16 cellular contexts compared by ENCODE assay signal in the genomic region with DNA sequence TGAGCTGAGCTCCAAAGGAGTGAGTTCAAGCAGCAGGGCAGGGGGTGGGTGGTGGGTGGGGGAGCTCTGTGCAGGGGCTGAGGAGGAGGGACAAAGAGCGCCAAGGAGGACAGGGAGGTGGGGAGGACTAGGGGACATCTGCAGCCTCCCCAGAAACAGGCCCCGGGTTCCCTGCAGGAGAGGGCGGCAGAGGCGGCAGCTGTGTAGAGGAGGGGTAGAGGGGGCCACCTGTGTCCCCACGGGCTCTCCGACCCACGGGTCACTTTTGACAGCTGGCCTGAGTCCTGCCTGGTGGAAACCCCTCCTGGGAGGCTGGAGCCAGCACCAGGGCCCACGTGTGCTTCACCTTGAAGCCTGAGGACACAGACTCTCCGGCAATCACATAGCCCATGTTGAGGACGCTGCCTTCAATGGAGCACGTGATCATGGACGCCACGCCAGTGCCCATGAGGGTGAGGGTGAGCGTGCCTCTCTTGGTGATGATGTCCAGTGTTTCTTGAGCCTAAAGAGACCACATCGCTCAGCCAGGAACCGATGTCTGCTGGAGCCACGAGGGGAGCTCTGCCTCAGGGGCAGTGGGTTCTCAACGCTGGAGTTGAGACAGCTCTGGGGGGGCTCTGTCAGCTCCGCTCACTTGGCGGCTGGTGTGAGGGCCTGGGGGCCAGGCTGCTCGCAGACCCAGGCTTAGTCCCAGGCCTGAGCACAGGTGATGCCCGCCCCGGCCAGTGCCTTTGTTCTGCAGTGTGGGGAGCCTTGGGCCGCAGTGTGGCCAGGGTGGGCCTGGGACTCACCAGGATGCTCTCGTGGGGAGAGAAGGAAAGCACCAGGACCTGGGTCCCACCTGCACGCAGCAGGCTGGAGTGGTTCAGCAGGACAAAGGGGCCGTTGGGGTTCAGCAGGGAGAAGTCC. TPM values are rescaled to one million over a fixed set of nuclear protein-coding genes. Genes with fewer than 3 reads are reported as not detected.
DNase-seq lines count a peak whose midpoint lies in the region; TF ChIP-seq lines count a peak whose summit lies in the region.
"Had no signal": no experiment of that assay in that cellular context is flagged by ENCODE, and none has a peak within 500 bp of the region (broad histone marks: within the 10 kb centered on the region; RNA-seq: fewer than 3 reads in every experiment).

No MANE protein-coding gene starts in this region.

- 82% methylated on average over 20 of the region's 27 CpGs; no CpG with 5 or more reads in 1 of the 2 donors for WGBS in transverse colon (ENCODE audit: low coverage in 1 of 2), 2 donors

- H3K27ac ChIP-seq in transverse colon = no peak overlapping the region

- H3K4me3 Mint-ChIP-seq in activated CD4-positive, alpha-beta T cell treated with anti-CD3 and anti-CD28 coated beads, Interleukin-2, amount 10 ng/mL, durations not matched to agents 24 days and 14 days = no peak overlapping the region
- H3K4me3 Mint-ChIP-seq in activated CD4-positive, alpha-beta T cell treated with anti-CD3 and anti-CD28 coated beads, Interleukin-2, amount 10 ng/mL, durations not matched to agents 7 days and 5 days = no peak overlapping the region
- no peak overlapping the region for H3K4me3 Mint-ChIP-seq in glutamatergic neuron (ENCODE audit: unreplicated experiment)

- no peaks in the 10 kb centered on the region for H3K4me1 Mint-ChIP-seq in activated CD4-positive, alpha-beta T cell treated with anti-CD3 and anti-CD28 coated beads, Interleukin-2, amount 10 ng/mL, durations not matched to agents 24 days and 14 days
- no peaks in the 10 kb centered on the region for H3K4me1 Mint-ChIP-seq in activated CD4-positive, alpha-beta T cell treated with anti-CD3 and anti-CD28 coated beads, Interleukin-2, amount 10 ng/mL, durations not matched to agents 7 days and 5 days
- no peaks in the 10 kb centered on the region for H3K4me1 Mint-ChIP-seq in glutamatergic neuron (ENCODE audit: low read depth, unreplicated experiment)

- TF ChIP-seq EP300 in Ishikawa (IDR thresholded peaks at IDR 0.05; ENCODE audit: borderline replicate concordance) (no peak), transverse colon (IDR thresholded peaks at IDR 0.05; ENCODE audit: low read depth) (no peak)

- DNase-seq in activated CD4-positive, alpha-beta T cell treated with anti-CD3 and anti-CD28 coated beads, Interleukin-2, amount 10 ng/mL, durations not matched to agents 24 days and 14 days = peak; percentile 54
- DNase-seq in activated CD4-positive, alpha-beta T cell treated with anti-CD3 and anti-CD28 coated beads, Interleukin-2, amount 10 ng/mL, durations not matched to agents 7 days and 5 days = no peak
- DNase-seq in glutamatergic neuron (no peak), transverse colon (peak; percentile 5), erythroblast (lab: John Stamatoyannopoulos, UW) (no peak), SK-N-DZ (ENCODE audit: low spot score) (no peak)
- DNase-seq: BE2C, DMS79 treated with DMSO at 0.1 percent for 48 hours, NCI-H1105 treated with DMSO at 0.1 percent for 48 hours, NCI-H1694 treated with DMSO at 0.1 percent for 48 hours, NCI-H510A, NCI-H774, SHP77 treated with DMSO at 0.1 percent for 48 hours had no signal

- TF ChIP-seq POLR2A in transverse colon (IDR thresholded peaks at IDR 0.05) (no peak), erythroblast (IDR thresholded peaks at IDR 0.05; ENCODE audit: low read length) (no peak)

- no peaks in the 10 kb centered on the region for H3K27me3 Mint-ChIP-seq in activated CD4-positive, alpha-beta T cell treated with anti-CD3 and anti-CD28 coated beads, Interleukin-2, amount 10 ng/mL, durations not matched to agents 24 days and 14 days
- H3K27me3 Mint-ChIP-seq in activated CD4-positive, alpha-beta T cell treated with anti-CD3 and anti-CD28 coated beads, Interleukin-2, amount 10 ng/mL, durations not matched to agents 7 days and 5 days = no peaks in the 10 kb centered on the region
- no peaks in the 10 kb centered on the region for H3K27me3 Mint-ChIP-seq in glutamatergic neuron (ENCODE audit: unreplicated experiment)

- in situ Hi-C loops in transverse colon (cut with MboI; ENCODE audit: low pct_ligation_motif_present in 1 of 4, low pct_unique_long_range_greater_than_20kb in 1 of 4, low sequenced_read_pairs in 3 of 4) = no loop called here

- POLR2A ChIA-PET in activated CD4-positive, alpha-beta T cell treated with anti-CD3 and anti-CD28 coated beads, Interleukin-2, amount 10 ng/mL, durations not matched to agents 7 days and 5 days (lab: Charles Lee) = no interaction called here

- no peak for TF ChIP-seq RAD21 in Ishikawa (IDR thresholded peaks at IDR 0.05; ENCODE audit: low read depth)

- H3K27ac Mint-ChIP-seq in activated CD4-positive, alpha-beta T cell treated with anti-CD3 and anti-CD28 coated beads, Interleukin-2, amount 10 ng/mL, durations not matched to agents 24 days and 14 days = no peak overlapping the region
- H3K27ac Mint-ChIP-seq in activated CD4-positive, alpha-beta T cell treated with anti-CD3 and anti-CD28 coated beads, Interleukin-2, amount 10 ng/mL, durations not matched to agents 7 days and 5 days = no peak overlapping the region
- H3K27ac Mint-ChIP-seq in glutamatergic neuron (ENCODE audit: unreplicated experiment) = peak overlapping the region; percentile 22

- H3K9me3 ChIP-seq in transverse colon = no peaks in the 10 kb centered on the region
- H3K9me3 ChIP-seq: BE2C had no signal

- no peak overlapping the region for H3K4me3 ChIP-seq in transverse colon

- intact Hi-C loops in activated CD4-positive, alpha-beta T cell treated with anti-CD3 and anti-CD28 coated beads, Interleukin-2, amount 10 ng/mL, durations not matched to agents 24 days and 14 days (cut with micrococcal nuclease) = no loop called here
- intact Hi-C loops in transverse colon (cut with DNase I; ENCODE audit: low total_unique reads) = no loop called here

- H3K4me1 ChIP-seq in transverse colon = peaks cover 3 to 14% (median 11%) of the 10 kb centered on the region in 4 donors
- H3K4me1 ChIP-seq: BE2C had no signal

- H3K27me3 ChIP-seq in transverse colon = no peaks in the 10 kb centered on the region
- H3K27me3 ChIP-seq: BE2C had no signal

- H3K9me3 Mint-ChIP-seq in activated CD4-positive, alpha-beta T cell treated with anti-CD3 and anti-CD28 coated beads, Interleukin-2, amount 10 ng/mL, durations not matched to agents 24 days and 14 days = no peaks in the 10 kb centered on the region
- H3K9me3 Mint-ChIP-seq in activated CD4-positive, alpha-beta T cell treated with anti-CD3 and anti-CD28 coated beads, Interleukin-2, amount 10 ng/mL, durations not matched to agents 7 days and 5 days = no peaks in the 10 kb centered on the region
- peaks cover 2% of the 10 kb centered on the region for H3K9me3 Mint-ChIP-seq in glutamatergic neuron (ENCODE audit: unreplicated experiment)

- H3K36me3 Mint-ChIP-seq in activated CD4-positive, alpha-beta T cell treated with anti-CD3 and anti-CD28 coated beads, Interleukin-2, amount 10 ng/mL, durations not matched to agents 24 days and 14 days (ENCODE audit: low read depth) = no peaks in the 10 kb centered on the region
- H3K36me3 Mint-ChIP-seq in activated CD4-positive, alpha-beta T cell treated with anti-CD3 and anti-CD28 coated beads, Interleukin-2, amount 10 ng/mL, durations not matched to agents 7 days and 5 days (ENCODE audit: low read depth) = no peaks in the 10 kb centered on the region
- no peaks in the 10 kb centered on the region for H3K36me3 Mint-ChIP-seq in glutamatergic neuron (ENCODE audit: unreplicated experiment)

- no peak for TF ChIP-seq CTCF in glutamatergic neuron (IDR thresholded peaks at IDR 0.05; ENCODE audit: partially characterized antibody, unreplicated experiment)
- TF ChIP-seq CTCF in transverse colon (IDR thresholded peaks at IDR 0.05) = no peak

- no peaks in the 10 kb centered on the region for H3K36me3 ChIP-seq in transverse colon
- H3K36me3 ChIP-seq: BE2C had no signal

- CTCF ChIA-PET in activated CD4-positive, alpha-beta T cell treated with anti-CD3 and anti-CD28 coated beads, Interleukin-2, amount 10 ng/mL, durations not matched to agents 7 days and 5 days (lab: Charles Lee) = no interaction called here

TF ChIP-seq in Ishikawa, 13 proteins besides CTCF, POLR2A, EP300 and RAD21:
- TF ChIP-seq, protein P1, sequence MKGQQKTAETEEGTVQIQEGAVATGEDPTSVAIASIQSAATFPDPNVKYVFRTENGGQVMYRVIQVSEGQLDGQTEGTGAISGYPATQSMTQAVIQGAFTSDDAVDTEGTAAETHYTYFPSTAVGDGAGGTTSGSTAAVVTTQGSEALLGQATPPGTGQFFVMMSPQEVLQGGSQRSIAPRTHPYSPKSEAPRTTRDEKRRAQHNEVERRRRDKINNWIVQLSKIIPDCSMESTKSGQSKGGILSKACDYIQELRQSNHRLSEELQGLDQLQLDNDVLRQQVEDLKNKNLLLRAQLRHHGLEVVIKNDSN (IDR thresholded peaks at IDR 0.05) = peak; percentile 54
- TF ChIP-seq CREB1 (IDR thresholded peaks at IDR 0.05; ENCODE audit: low read depth) = no peak

RNA-seq across cellular contexts. Expression of a gene that starts 6.6 kb away (rescaled TPM):
- total RNA-seq in activated CD4-positive, alpha-beta T cell treated with anti-CD3 and anti-CD28 coated beads, Interleukin-2, amount 10 ng/mL, durations not matched to agents 24 days and 14 days = 1.1 and 3.1 TPM in 2 replicates
- not detected for total RNA-seq in activated CD4-positive, alpha-beta T cell treated with anti-CD3 and anti-CD28 coated beads, Interleukin-2, amount 10 ng/mL, durations not matched to agents 7 days and 5 days
- total RNA-seq in glutamatergic neuron (ENCODE audit: unreplicated experiment) (5.4 TPM), transverse colon (1 to 10 TPM in 3 of 4 donors, not detected in 1; 5.2 to 9.5 (median 5.3) TPM)
- 0.35 and 1.6 TPM in 2 replicates for polyA plus RNA-seq in SK-N-DZ (2014; cell fraction: cytosol; rRNA removed)
- polyA plus RNA-seq in SK-N-DZ (2014; cell fraction: nucleus; rRNA removed) = not detected in 2 replicates
- total RNA-seq: A172 had no signal

RNA-seq across cellular contexts. Expression of a gene that starts 10.6 kb away (rescaled TPM):
- 0.59 TPM in 1 of 2 replicates, not detected in the other for total RNA-seq in activated CD4-positive, alpha-beta T cell treated with anti-CD3 and anti-CD28 coated beads, Interleukin-2, amount 10 ng/mL, durations not matched to agents 24 days and 14 days
- total RNA-seq in activated CD4-positive, alpha-beta T cell treated with anti-CD3 and anti-CD28 coated beads, Interleukin-2, amount 10 ng/mL, durations not matched to agents 7 days and 5 days = under 1 TPM; 0.27 to 0.47 TPM
- total RNA-seq in glutamatergic neuron (ENCODE audit: unreplicated experiment) (5.2 TPM), transverse colon (under 1 TPM in 1 of 4 donors, not detected in 3; 0.48 TPM)
- polyA plus RNA-seq in SK-N-DZ (2014; cell fraction: cytosol; rRNA removed) = 0.13 TPM in 1 of 2 replicates, not detected in the other
- 0.08 and 0.27 TPM in 2 replicates for polyA plus RNA-seq in SK-N-DZ (2014; cell fraction: nucleus; rRNA removed)
- total RNA-seq: A172, G401 had no signal

RNA-seq across cellular contexts. Expression of a gene that starts 34.8 kb away (rescaled TPM):
- 403 and 422 TPM in 2 replicates for total RNA-seq in activated CD4-positive, alpha-beta T cell treated with anti-CD3 and anti-CD28 coated beads, Interleukin-2, amount 10 ng/mL, durations not matched to agents 24 days and 14 days
- total RNA-seq in activated CD4-positive, alpha-beta T cell treated with anti-CD3 and anti-CD28 coated beads, Interleukin-2, amount 10 ng/mL, durations not matched to agents 7 days and 5 days = 100 to 1,000 TPM; 368 to 454 TPM
- total RNA-seq in glutamatergic neuron (ENCODE audit: unreplicated experiment) = 734 TPM
- total RNA-seq in transverse colon = 100 to 1,000 TPM; 123 to 191 (median 174) TPM
- 117 and 120 TPM in 2 replicates for polyA plus RNA-seq in SK-N-DZ (2014; cell fraction: cytosol; rRNA removed)
- polyA plus RNA-seq in SK-N-DZ (2014; cell fraction: nucleus; rRNA removed) = 56.2 and 81.2 TPM in 2 replicates

Comparison
In these comparisons a context has a peak if more than half of its experiments do, and no peak if none do; other contexts are left out.
1. DNase-seq: peak in activated CD4-positive, alpha-beta T cell treated with anti-CD3 and anti-CD28 coated beads, Interleukin-2, amount 10 ng/mL, durations not matched to agents 24 days and 14 days (single experiment) and transverse colon (single experiment); none in activated CD4-positive, alpha-beta T cell treated with anti-CD3 and anti-CD28 coated beads, Interleukin-2, amount 10 ng/mL, durations not matched to agents 7 days and 5 days (single experiment), glutamatergic neuron (single experiment), erythroblast (0 of 2) and SK-N-DZ (single experiment).